Comparison of ENCODE assay signal across 7 cellular contexts in the genomic region with DNA sequence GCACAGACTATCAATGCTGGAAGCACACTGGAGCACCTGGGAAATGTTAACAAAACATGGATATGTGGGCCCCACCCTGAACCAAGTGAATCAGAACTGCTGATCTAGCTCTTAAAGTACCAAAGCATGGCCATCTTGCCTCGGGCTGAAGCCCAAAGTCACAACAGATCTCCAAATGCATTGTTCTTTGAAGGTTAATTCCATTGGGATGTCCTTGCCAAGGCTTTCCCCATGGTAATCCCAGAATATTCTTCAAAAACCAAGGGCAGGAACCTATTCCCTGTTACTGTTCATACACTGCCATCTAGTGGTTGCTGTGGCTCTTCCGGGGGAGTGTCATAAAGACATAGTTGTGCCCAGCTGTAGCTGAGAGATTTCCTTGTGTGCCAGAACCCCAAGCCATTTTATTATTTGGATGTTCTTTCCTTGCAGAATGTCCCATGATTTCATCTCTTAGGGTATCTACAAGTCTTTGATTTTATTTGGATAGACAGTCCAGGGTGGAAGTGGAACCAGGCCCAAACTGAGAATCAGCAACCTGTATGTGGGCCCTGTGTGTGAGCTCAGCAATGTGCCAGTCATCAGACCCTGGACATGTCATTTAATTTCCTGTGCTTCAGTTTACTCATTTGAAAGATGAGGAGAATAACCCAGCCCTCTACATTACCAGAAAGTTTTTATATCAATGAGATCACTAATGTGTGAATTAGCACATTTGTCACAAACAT.
DNase-seq lines count a peak whose midpoint lies in the region; ATAC-seq, FAIRE-seq and TF ChIP-seq lines count a peak whose summit lies in the region.

No MANE protein-coding gene starts in this region.

- no peaks in the 10 kb centered on the region for H3K9me2 ChIP-seq in GM23248 (ENCODE audit: insufficient read depth)

- peak; percentile 95 to 96 for TF ChIP-seq RAD21 in H1 (IDR thresholded peaks at IDR 0.05 in 1 of 2, conservative IDR thresholded peaks at IDR 0.05 in 1 of 2; ENCODE audit: low read depth in 2 of 2, low read length in 2 of 2)

- H3K4me1 ChIP-seq in GM23248 (ENCODE audit: insufficient read depth) = peaks cover 10% of the 10 kb centered on the region; the same call in 1 of the 2 replicates
- H3K4me1 ChIP-seq in Panc1 (ENCODE audit: control insufficient read depth, insufficient read depth, low read length) = no peaks in the 10 kb centered on the region
- no peaks in the 10 kb centered on the region for H3K4me1 ChIP-seq in H1 (replicated peaks in 1 of 4; ENCODE audit: control insufficient read depth in 3 of 4, insufficient read depth in 4 of 4, low read length in 3 of 4)
- H3K4me1 ChIP-seq in lung (ENCODE audit: control insufficient read depth in 2 of 2, insufficient read depth in 2 of 2, low read length in 2 of 2) = no peaks in the 10 kb centered on the region

- POLR2A ChIA-PET in Panc1 (lab: Charles Lee) = interaction anchor here (0.5 kb wide), 1 partner anchor 1002 kb away, joined by 4 read pairs; no protein-coding TSS in a partner anchor
- POLR2A ChIA-PET in H1 (lab: Charles Lee; ENCODE audit: partially characterized antibody) = no interaction called here

- no peak for TF ChIP-seq EP300 in H1 (IDR thresholded peaks at IDR 0.05; ENCODE audit: borderline replicate concordance in 1 of 2, low read depth in 2 of 2, low read length in 2 of 2)

- peak; percentile 91 for ATAC-seq in Panc1
- ATAC-seq in lung (ENCODE audit: insufficient read depth, low FRiP score) = peak; percentile 90

- no peaks in the 10 kb centered on the region for H3K23me2 ChIP-seq in H1 (ENCODE audit: low read depth, low read length)

- H2BK120ac ChIP-seq in H1 (replicated peaks; ENCODE audit: low read depth, low read length) = no peak overlapping the region

- H3K27me3 ChIP-seq in GM23248 (replicated peaks; ENCODE audit: insufficient read depth) (no peaks in the 10 kb centered on the region), Panc1 (ENCODE audit: control insufficient read depth, insufficient read depth, low read length) (no peaks in the 10 kb centered on the region), H1 (replicated peaks in 1 of 4; ENCODE audit: control insufficient read depth in 3 of 4, extremely low read depth in 1 of 4, insufficient read depth in 3 of 4, low read length in 3 of 4) (no peaks in the 10 kb centered on the region), lung (ENCODE audit: control insufficient read depth, insufficient read depth) (no peaks in the 10 kb centered on the region)

- peak; percentile 54 for DNase-seq in GM10266 (ENCODE audit: extremely low spot score)
- peak; percentile 89 for DNase-seq in GM23248
- DNase-seq in LoVo (ENCODE audit: low spot score) = peak; percentile 82
- peak; percentile 61 for DNase-seq in Panc1 (ENCODE audit: low read depth, low spot score)
- peak in 1 of 2 experiments; percentile 31 for DNase-seq in H1 (ENCODE audit: low read depth in 1 of 2, low spot score in 2 of 2)
- DNase-seq in lung (ENCODE audit: low spot score) = peak; percentile 42
- DNase-seq in urothelium cell line (ENCODE audit: low spot score) = peak; percentile 71

- no peak overlapping the region for H3K4ac ChIP-seq in H1 (replicated peaks; ENCODE audit: insufficient read length, low read depth, low read length)

- H2AK5ac ChIP-seq in H1 (ENCODE audit: low read depth, low read length) = no peak overlapping the region

- H2AFZ ChIP-seq in GM23248 = no peak overlapping the region
- no peak overlapping the region; the same call in 1 of the 2 replicates for H2AFZ ChIP-seq in H1 (ENCODE audit: low read length)

- 0% methylated on average over 2 of the region's 2 CpGs for WGBS in GM23248 (ENCODE audit: low coverage in 1 of 2, low lambda C conversion rate in 2 of 2, missing lambda C conversion rate in 2 of 2), 2 experiments
- WGBS in H1 (ENCODE audit: extremely low coverage in 1 of 2, insufficient coverage in 1 of 2, insufficient read length in 1 of 2, insufficient replicate concordance in 2 of 2, low coverage in 1 of 2, low lambda C conversion rate in 2 of 2, missing lambda C conversion rate in 1 of 2), 2 experiments = 17% methylated on average over 2 of the region's 2 CpGs; no CpG with 5 or more reads in 1 of the 2 experiments
- 15 to 33% methylated on average over 2 of the region's 2 CpGs for WGBS in lung, 2 donors

- no peak overlapping the region for H2BK5ac ChIP-seq in H1 (ENCODE audit: low read depth, low read length)

- no peak for TF ChIP-seq POLR2A in H1 (IDR thresholded peaks at IDR 0.05; ENCODE audit: control extremely low read depth in 1 of 2, low read depth in 2 of 2, low read length in 2 of 2)

- peak; percentile 89 for FAIRE-seq in H1 (lab: Jason Lieb, UNC)
- no peak for FAIRE-seq in urothelium cell line (lab: Jason Lieb, UNC)

- CTCF ChIA-PET in Panc1 (lab: Charles Lee) (interaction anchor here (0.6 kb wide), 2 partner anchors 149 to 199 kb away, joined by 4 to 7 read pairs; no protein-coding TSS in a partner anchor), H1 (lab: Charles Lee; ENCODE audit: partially characterized antibody) (interaction anchor here (0.6 to 8.4 kb wide), 42 partner anchors 10 to 1142 kb away, joined by 3 to 42 read pairs (median 4); no protein-coding TSS in a partner anchor)

- H3K56ac ChIP-seq in H1 (replicated peaks; ENCODE audit: insufficient read length, low read depth, low read length) = no peak overlapping the region

- H4K20me1 ChIP-seq in GM23248 (ENCODE audit: insufficient read depth) (no peaks in the 10 kb centered on the region), H1 (replicated peaks in 1 of 2; ENCODE audit: control insufficient read depth in 1 of 2, insufficient read depth in 2 of 2, low read length in 2 of 2) (no peaks in the 10 kb centered on the region)

- no peak overlapping the region for H3K14ac ChIP-seq in H1 (ENCODE audit: insufficient read length)

- H3K27ac ChIP-seq in GM23248 (no peak overlapping the region), Panc1 (ENCODE audit: low read length) (no peak overlapping the region), H1 (ENCODE audit: low read depth, low read length) (no peak overlapping the region), lung (ENCODE audit: low read depth in 1 of 2, low read length in 1 of 2) (no peak overlapping the region)

- H2BK12ac ChIP-seq in H1 (ENCODE audit: low read depth, low read length) = no peak overlapping the region

- no peak overlapping the region for H3K4me3 ChIP-seq in GM23248
- H3K4me3 ChIP-seq in Panc1 (ENCODE audit: low read depth in 2 of 2, low read length in 2 of 2) = no peak overlapping the region
- H3K4me3 ChIP-seq in H1 (ENCODE audit: extremely low read depth in 1 of 4, insufficient read depth in 2 of 4, low read depth in 3 of 4, low read length in 4 of 4) = no peak overlapping the region
- no peak overlapping the region for H3K4me3 ChIP-seq in lung

- no peaks in the 10 kb centered on the region for H3K79me1 ChIP-seq in H1 (ENCODE audit: low read depth, low read length)

- TF ChIP-seq CTCF in GM10266 (IDR thresholded peaks at IDR 0.05; ENCODE audit: control insufficient read depth, insufficient read depth, low read depth, missing control alignments) = peak; percentile 77
- TF ChIP-seq CTCF in Panc1 (IDR thresholded peaks at IDR 0.05) = peak; percentile 76
- TF ChIP-seq CTCF in H1 (IDR thresholded peaks at IDR 0.05; ENCODE audit: control extremely low read depth in 1 of 3, insufficient read depth in 1 of 3, low read depth in 1 of 3, low read length in 3 of 3) = peak; percentile 39 to 87 (median 78)
- TF ChIP-seq CTCF in lung (IDR thresholded peaks at IDR 0.05; ENCODE audit: control extremely low read depth, extremely low read depth) = peak; percentile 67

- in situ Hi-C loops in GM23248 (cut with MboI) = loop anchor here (10.0 to 25.0 kb wide), 3 partner anchors 189 to 929 kb away; no protein-coding TSS in a partner anchor
- in situ Hi-C loops in Panc1 (cut with HindIII; ENCODE audit: low pct_unique_long_range_greater_than_20kb, low sequenced_read_pairs) = no loop called here

- H2BK20ac ChIP-seq in H1 (ENCODE audit: low read length) = no peak overlapping the region

- H3K18ac ChIP-seq in H1 (ENCODE audit: extremely low read depth, low read length) = no peak overlapping the region

- H3K4me2 ChIP-seq in GM23248 (ENCODE audit: unreplicated experiment) = no peak overlapping the region
- no peak overlapping the region for H3K4me2 ChIP-seq in H1 (ENCODE audit: insufficient read depth in 1 of 2, low read depth in 2 of 2, low read length in 2 of 2)

- H3K79me2 ChIP-seq in GM23248 (ENCODE audit: insufficient read depth) (no peaks in the 10 kb centered on the region), H1 (ENCODE audit: control insufficient read depth in 1 of 2, insufficient read depth in 2 of 2, low read length in 2 of 2) (no peaks in the 10 kb centered on the region)

- H4K91ac ChIP-seq in H1 (replicated peaks; ENCODE audit: insufficient read length, low read length) = no peak overlapping the region

- 0 out of 2 replicates have a peak overlapping the region, but pooled peaks have one; percentile 24 for H2BK15ac ChIP-seq in H1 (ENCODE audit: low read length)

- no peaks in the 10 kb centered on the region for H3K36me3 ChIP-seq in GM23248 (ENCODE audit: low read depth)
- no peaks in the 10 kb centered on the region for H3K36me3 ChIP-seq in Panc1 (ENCODE audit: control insufficient read depth, insufficient read depth, low read length)
- H3K36me3 ChIP-seq in H1 (ENCODE audit: control insufficient read depth in 2 of 4, insufficient read depth in 4 of 4, low read length in 3 of 4) = no peaks in the 10 kb centered on the region
- H3K36me3 ChIP-seq in lung (ENCODE audit: control insufficient read depth in 2 of 2, insufficient read depth in 2 of 2, low read length in 2 of 2) = no peaks in the 10 kb centered on the region

- H3K9ac ChIP-seq in GM23248 (no peak overlapping the region), H1 (replicated peaks in 1 of 4; ENCODE audit: extremely low read depth in 1 of 4, low read depth in 3 of 4, low read length in 3 of 4) (no peak overlapping the region)

- H3F3A ChIP-seq in GM23248 (ENCODE audit: insufficient read depth) = no peaks in the 10 kb centered on the region

- H4K8ac ChIP-seq in H1 (ENCODE audit: extremely low read depth, insufficient read depth, low read length) = no peak overlapping the region

- intact Hi-C loops in Panc1 (cut with micrococcal nuclease; ENCODE audit: unreplicated experiment) = loop anchor here (5.0 kb wide), 1 partner anchor 1084 kb away; no protein-coding TSS in a partner anchor

- no peaks in the 10 kb centered on the region for H3K9me3 ChIP-seq in GM23248 (ENCODE audit: low read depth)
- H3K9me3 ChIP-seq in Panc1 (ENCODE audit: control insufficient read depth, insufficient read depth, low read depth, low read length) = no peaks in the 10 kb centered on the region
- H3K9me3 ChIP-seq in H1 (ENCODE audit: insufficient read depth in 2 of 2, low read depth in 1 of 2, low read length in 1 of 2) = no peaks in the 10 kb centered on the region
- no peaks in the 10 kb centered on the region for H3K9me3 ChIP-seq in lung (ENCODE audit: control insufficient read depth in 2 of 2, insufficient read depth in 1 of 2, low read length in 1 of 2)

- no peak overlapping the region for H4K5ac ChIP-seq in H1 (ENCODE audit: insufficient read length, low read depth, low read length)

- no peak overlapping the region for H3K23ac ChIP-seq in H1 (ENCODE audit: insufficient read length)

- no TSS peak for BruUV-seq in Panc1 (replicated peaks; lab: Mats Ljungman, UMichigan)

TF ChIP-seq in H1, 55 proteins besides CTCF, POLR2A, EP300 and RAD21 (continues in another document):
- TF ChIP-seq SP1 (IDR thresholded peaks at IDR 0.05; ENCODE audit: low read depth, low read length) (no peak), TAF7 (optimal IDR thresholded peaks at IDR 0.05; ENCODE audit: borderline replicate concordance, low read depth, low read length) (no peak)
